ENCODE assay signal across 17 cellular contexts in the genomic region with DNA sequence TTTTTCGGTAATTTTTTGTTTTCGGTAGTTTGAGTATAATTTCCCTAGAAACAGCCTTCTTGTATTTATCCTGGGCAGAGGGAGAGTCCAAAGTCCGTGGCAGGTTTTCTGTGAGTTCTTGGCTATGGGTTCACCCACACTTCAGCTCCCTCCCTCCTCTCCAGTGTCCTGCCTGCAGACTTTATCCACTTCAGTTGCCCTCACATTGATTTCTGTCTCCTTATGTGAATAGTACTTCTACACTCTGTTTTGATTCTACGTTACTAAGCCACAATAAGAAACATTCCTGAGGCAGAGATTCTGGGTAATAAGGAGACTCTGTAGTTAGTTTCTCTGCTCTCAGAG.
A peak's percentile ranks its signal among the peaks of the same experiment; 100 is the strongest.
DNase-seq lines count a peak whose midpoint lies in the region; ATAC-seq and TF ChIP-seq lines count a peak whose summit lies in the region.
"Had no signal": no experiment of that assay in that cellular context is flagged by ENCODE, and none has a peak within 500 bp of the region (broad histone marks: within the 10 kb centered on the region; RNA-seq: fewer than 3 reads in every experiment).

No MANE protein-coding gene starts in this region.

- in situ Hi-C loops in GM23248 (cut with MboI), result no loop called here

- DNase-seq in GM23248 (no peak), MM.1S (no peak), hepatocyte (ENCODE audit: low spot score) (peak; percentile 32), thyroid gland (peak; percentile 70 to 76), T-cell (no peak), adrenal gland (no peak), NCI-H345 treated with DMSO at 0.1 percent for 48 hours (lab: John Stamatoyannopoulos, UW; ENCODE audit: unreplicated experiment) (no peak)
- DNase-seq: CD8-positive, alpha-beta memory T cell; H7; Karpas-422; NCI-H1417; NCI-H2081; NCI-H2227 treated with DMSO at 0.1 percent for 48 hours; NCI-H526 treated with DMSO at 0.1 percent for 48 hours; NK-92 treated with Interleukin-12 subunit alpha and Interleukin-12 subunit beta, amount 100 ng/mL, for 24 hours; OCI-M1 had no signal

- H3K79me2 ChIP-seq in GM23248 (ENCODE audit: insufficient read depth) (no peaks in the 10 kb centered on the region), MM.1S (ENCODE audit: low read length) (no peaks in the 10 kb centered on the region), hepatocyte (no peaks in the 10 kb centered on the region)

- H3K4me3 Mint-ChIP-seq in T-cell, result no peak overlapping the region
- H3K4me3 Mint-ChIP-seq: CD8-positive, alpha-beta memory T cell had no signal

- H3K36me3 ChIP-seq in GM23248 (ENCODE audit: low read depth) (no peaks in the 10 kb centered on the region), MM.1S (replicated peaks; ENCODE audit: insufficient read depth, low read length) (no peaks in the 10 kb centered on the region), hepatocyte (replicated peaks; ENCODE audit: insufficient read depth, low read depth) (no peaks in the 10 kb centered on the region), thyroid gland (no peaks in the 10 kb centered on the region), adrenal gland (replicated peaks in 1 of 2) (no peaks in the 10 kb centered on the region)
- H3K36me3 ChIP-seq: BLaER1 had no signal

- H2AFZ ChIP-seq in GM23248 (peak overlapping the region; percentile 64), MM.1S (ENCODE audit: low read length) (no peak overlapping the region; the same call in 1 of the 2 replicates), hepatocyte (peak overlapping the region; percentile 59)

- H3K27me3 ChIP-seq in GM23248 (replicated peaks; ENCODE audit: insufficient read depth) (no peaks in the 10 kb centered on the region), MM.1S (replicated peaks; ENCODE audit: insufficient read depth, low read length) (no peaks in the 10 kb centered on the region), hepatocyte (no peaks in the 10 kb centered on the region), thyroid gland (no peaks in the 10 kb centered on the region), adrenal gland (no peaks in the 10 kb centered on the region)
- H3K27me3 ChIP-seq: BLaER1 had no signal

- H3K9me3 ChIP-seq in GM23248 (ENCODE audit: low read depth) (no peaks in the 10 kb centered on the region), MM.1S (replicated peaks; ENCODE audit: insufficient read depth, low read length) (no peaks in the 10 kb centered on the region), hepatocyte (ENCODE audit: low read depth) (no peaks in the 10 kb centered on the region), thyroid gland (no peaks in the 10 kb centered on the region), adrenal gland (replicated peaks in 1 of 3) (peaks cover 0 to 5% (median 0%) of the 10 kb centered on the region in 3 donors)
- H3K9me3 ChIP-seq: BLaER1 had no signal

- H3K27ac Mint-ChIP-seq in T-cell, result no peak overlapping the region
- H3K27ac Mint-ChIP-seq: CD8-positive, alpha-beta memory T cell had no signal

- TF ChIP-seq CTCF in MM.1S (IDR thresholded peaks at IDR 0.05; ENCODE audit: low read length) (no peak), hepatocyte (IDR thresholded peaks at IDR 0.05; ENCODE audit: poor library complexity) (no peak), thyroid gland (IDR thresholded peaks at IDR 0.05) (no peak), adrenal gland (IDR thresholded peaks at IDR 0.05) (no peak)

- no peaks in the 10 kb centered on the region for H4K20me1 ChIP-seq in GM23248 (ENCODE audit: insufficient read depth)
- H4K20me1 ChIP-seq in MM.1S (ENCODE audit: insufficient read depth, low read length), result no peaks in the 10 kb centered on the region
- H4K20me1 ChIP-seq in hepatocyte (ENCODE audit: insufficient read depth, poor library complexity, severe bottlenecking), result no peaks in the 10 kb centered on the region
- H4K20me1 ChIP-seq: BLaER1 had no signal

- H3K4me1 ChIP-seq in GM23248 (ENCODE audit: insufficient read depth), result 0 out of 2 replicates have a peak, but pooled peaks cover 9% of the 10 kb centered on the region
- H3K4me1 ChIP-seq in MM.1S (ENCODE audit: low read length), result no peaks in the 10 kb centered on the region
- peaks cover 5% of the 10 kb centered on the region for H3K4me1 ChIP-seq in hepatocyte (ENCODE audit: insufficient read depth)
- H3K4me1 ChIP-seq in thyroid gland, result peaks cover 4 to 14% of the 10 kb centered on the region in 2 donors
- H3K4me1 ChIP-seq in adrenal gland (replicated peaks in 1 of 2), result no peaks in the 10 kb centered on the region
- H3K4me1 ChIP-seq: BLaER1 had no signal

- H3K9ac ChIP-seq in GM23248 (no peak overlapping the region), MM.1S (ENCODE audit: low read length) (no peak overlapping the region)
- H3K9ac ChIP-seq: BLaER1 had no signal

- no peak for ATAC-seq in T-cell (replicated peaks in 1 of 4)

- H3K4me2 ChIP-seq in GM23248 (ENCODE audit: unreplicated experiment) (no peak overlapping the region), MM.1S (ENCODE audit: low read depth, low read length) (peak overlapping the region; percentile 35; the same call in 1 of the 2 replicates), hepatocyte (peak overlapping the region; percentile 57)
- H3K4me2 ChIP-seq: BLaER1 had no signal

- peaks cover 11 to 21% (median 17%) of the 10 kb centered on the region in 3 donors for H3K9me3 Mint-ChIP-seq in T-cell

- POLR2A ChIA-PET in T-cell (lab: Charles Lee), result no interaction called here

- no peaks in the 10 kb centered on the region for H3K27me3 Mint-ChIP-seq in T-cell
- H3K27me3 Mint-ChIP-seq: CD8-positive, alpha-beta memory T cell had no signal

- H3K27ac ChIP-seq in GM23248 (no peak overlapping the region), MM.1S (ENCODE audit: low read length) (no peak overlapping the region), hepatocyte (peak overlapping the region; percentile 77), thyroid gland (peak overlapping the region; percentile 61 to 75 (median 69)), adrenal gland (no peak overlapping the region)
- H3K27ac ChIP-seq: BLaER1 had no signal

- H3F3A ChIP-seq in GM23248 (ENCODE audit: insufficient read depth) (no peaks in the 10 kb centered on the region), MM.1S (ENCODE audit: insufficient read depth, low read length) (0 out of 2 replicates have a peak, but pooled peaks cover 4% of the 10 kb centered on the region)

- intact Hi-C loops in thyroid gland (cut with DNase I), result no loop called here
- intact Hi-C loops in adrenal gland (cut with DNase I), result no loop called here

- TF ChIP-seq POLR2A in thyroid gland (IDR thresholded peaks at IDR 0.05) (peak in 1 of 2 donors; percentile 48), adrenal gland (IDR thresholded peaks at IDR 0.05) (no peak)

- H3K4me1 Mint-ChIP-seq in T-cell, result no peaks in the 10 kb centered on the region
- H3K4me1 Mint-ChIP-seq: CD8-positive, alpha-beta memory T cell had no signal

- H3K4me3 ChIP-seq in GM23248, result no peak overlapping the region
- peak overlapping the region; percentile 13; the same call in 1 of the 2 replicates for H3K4me3 ChIP-seq in MM.1S (ENCODE audit: low read length)
- H3K4me3 ChIP-seq in hepatocyte, result no peak overlapping the region
- no peak overlapping the region for H3K4me3 ChIP-seq in thyroid gland (replicated peaks in 1 of 3)
- no peak overlapping the region for H3K4me3 ChIP-seq in adrenal gland
- H3K4me3 ChIP-seq: BLaER1 had no signal

- no peaks in the 10 kb centered on the region for H3K36me3 Mint-ChIP-seq in T-cell
- H3K36me3 Mint-ChIP-seq: CD8-positive, alpha-beta memory T cell had no signal

- H3K9me2 ChIP-seq in GM23248 (ENCODE audit: insufficient read depth), result no peaks in the 10 kb centered on the region
- no peaks in the 10 kb centered on the region for H3K9me2 ChIP-seq in MM.1S (replicated peaks; ENCODE audit: insufficient read depth, low read length)
- H3K9me2 ChIP-seq in hepatocyte (replicated peaks; ENCODE audit: insufficient read depth), result no peaks in the 10 kb centered on the region

- WGBS in GM23248 (ENCODE audit: low coverage in 1 of 2, low lambda C conversion rate in 2 of 2, missing lambda C conversion rate in 2 of 2), 2 experiments, result 49 to 59% methylated on average over 4 of the region's 4 CpGs
- WGBS in hepatocyte (ENCODE audit: low lambda C conversion rate, missing lambda C conversion rate), result 67% methylated on average over 4 of the region's 4 CpGs
- WGBS in thyroid gland, 2 donors, result 24 to 36% methylated on average over 4 of the region's 4 CpGs
- 82 to 89% (median 84%) methylated on average over 4 of the region's 4 CpGs for WGBS in adrenal gland, 4 donors

- CTCF ChIA-PET in T-cell (lab: Charles Lee), result no interaction called here

Comparison
In these comparisons a context has a peak if more than half of its experiments do, and no peak if none do; other contexts are left out.
1. DNase-seq: peak in hepatocyte (single experiment) and thyroid gland (2 of 2); none in GM23248 (single experiment), MM.1S (single experiment), T-cell (0 of 34), adrenal gland (0 of 7) and NCI-H345 treated with DMSO at 0.1 percent for 48 hours (single experiment).
2. H3K27ac ChIP-seq: peak in hepatocyte (single experiment) and thyroid gland (3 of 3); none in GM23248 (single experiment), MM.1S (single experiment) and adrenal gland (0 of 5).